In genomic region chr10:78302989-78303854, GRCh38 we compare ENCODE assay signal across 8 cellular contexts.
A peak's percentile ranks its signal among the peaks of the same experiment; 100 is the strongest.
DNase-seq lines count a peak whose midpoint lies in the region; ATAC-seq and TF ChIP-seq lines count a peak whose summit lies in the region.

No MANE protein-coding gene starts in this region.

- H4K20me1 ChIP-seq in H9 (ENCODE audit: control insufficient read depth, insufficient read depth, insufficient read length) = no peaks in the 10 kb centered on the region
- H4K20me1 ChIP-seq in Loucy (ENCODE audit: insufficient read depth, low read length, poor library complexity, severe bottlenecking) = no peaks in the 10 kb centered on the region

- no peak overlapping the region for H3K56ac ChIP-seq in H9 (ENCODE audit: insufficient read length, low read depth, low read length)

- H3T11ph ChIP-seq in H9 (ENCODE audit: low read length) = no peak overlapping the region

- H3K4me1 Mint-ChIP-seq in H9 = peaks cover 29 to 31% of the 10 kb centered on the region in 2 experiments

- no peak overlapping the region for H2AK5ac ChIP-seq in H9 (ENCODE audit: insufficient read length, low read length)
- H2AK5ac ChIP-seq in neuronal stem cell (ENCODE audit: low read depth, low read length) = peak overlapping the region; percentile 96

- H3K23me2 ChIP-seq in H9 (ENCODE audit: insufficient read length, low read depth, low read length, poor library complexity, severe bottlenecking) = no peaks in the 10 kb centered on the region

- H3K14ac ChIP-seq in H9 (ENCODE audit: insufficient read depth, low read length) (peak overlapping the region; percentile 66; the same call in 1 of the 2 replicates), neuronal stem cell (ENCODE audit: low read length) (peak overlapping the region; percentile 73)

- no peaks in the 10 kb centered on the region for H3K79me1 ChIP-seq in H9 (ENCODE audit: insufficient read depth, low read depth, low read length, poor library complexity, severe bottlenecking)
- H3K79me1 ChIP-seq in neuronal stem cell (ENCODE audit: low read depth, low read length) = no peaks in the 10 kb centered on the region

- H4K91ac ChIP-seq in H9 (ENCODE audit: insufficient read length, low read depth, low read length) = no peak overlapping the region
- peak overlapping the region; percentile 59 for H4K91ac ChIP-seq in neuronal stem cell (ENCODE audit: low read depth, low read length, poor library complexity)

- H2BK20ac ChIP-seq in H9 (ENCODE audit: low read depth, low read length, poor library complexity, severe bottlenecking) = no peak overlapping the region

- H3K27ac ChIP-seq in H9 (ENCODE audit: insufficient read length, low read depth, low read length) (no peak overlapping the region), RWPE2 (ENCODE audit: poor library complexity, severe bottlenecking) (no peak overlapping the region), neuronal stem cell (replicated peaks; ENCODE audit: low read length) (peak overlapping the region; percentile 73), subcutaneous abdominal adipose tissue (ENCODE audit: low read depth, low read length) (peak overlapping the region; percentile 67)

- no peak overlapping the region for H2BK15ac ChIP-seq in H9 (ENCODE audit: low read depth, low read length)
- peak overlapping the region; percentile 92 for H2BK15ac ChIP-seq in neuronal stem cell (ENCODE audit: low read length)

- peak overlapping the region; percentile 82 to 84 for H3K4me3 Mint-ChIP-seq in H9

- H2BK120ac ChIP-seq in H9 (ENCODE audit: low read depth, low read length, poor library complexity, severe bottlenecking) = no peak overlapping the region
- H2BK120ac ChIP-seq in neuronal stem cell (ENCODE audit: low read depth, low read length) = peak overlapping the region; percentile 47

- H3K4me2 ChIP-seq in H9 (ENCODE audit: insufficient read depth, insufficient read length, low read length) (peak overlapping the region; percentile 70), Loucy (ENCODE audit: low read depth, low read length, poor library complexity, severe bottlenecking) (peak overlapping the region; percentile 94), neuronal stem cell (ENCODE audit: insufficient read depth, low read length, poor library complexity, severe bottlenecking) (peak overlapping the region; percentile 81)

- no peak overlapping the region for H4K5ac ChIP-seq in H9 (ENCODE audit: insufficient read length, low read depth, low read length)

- peak overlapping the region; percentile 84 to 95 (median 88) for H3K27ac Mint-ChIP-seq in H9

- H4K8ac ChIP-seq in H9 (replicated peaks; ENCODE audit: insufficient read length, low read depth, low read length) (no peak overlapping the region), neuronal stem cell (ENCODE audit: low read depth, low read length) (peak overlapping the region; percentile 88)

- H3K9me3 ChIP-seq in H9 (ENCODE audit: control insufficient read depth, low read depth, low read length) (no peaks in the 10 kb centered on the region), Loucy (ENCODE audit: insufficient read depth, low read depth, low read length) (no peaks in the 10 kb centered on the region), RWPE2 (ENCODE audit: severe bottlenecking) (no peaks in the 10 kb centered on the region), neuronal stem cell (replicated peaks in 1 of 2; ENCODE audit: control insufficient read depth in 2 of 2, insufficient read depth in 1 of 2, low read depth in 1 of 2, low read length in 2 of 2) (no peaks in the 10 kb centered on the region), subcutaneous abdominal adipose tissue (ENCODE audit: control insufficient read depth in 5 of 5, low read length in 5 of 5) (peaks cover 0 to 5% (median 4%) of the 10 kb centered on the region in 5 donors)

- peak; percentile 98 for DNase-seq in GDM1 (lab: John Stamatoyannopoulos, UW)
- DNase-seq in H9 = peak; percentile 95
- DNase-seq in RWPE2 (ENCODE audit: low spot score) = peak; percentile 83
- DNase-seq in activated effector memory CD4-positive, alpha-beta T cell treated with anti-CD3 and anti-CD28 coated beads, Interleukin-2, amount 50 U/mL, for 16 hours = peak; percentile 99
- peak; percentile 92 to 97 for DNase-seq in foreskin fibroblast
- peak; percentile 98 for DNase-seq in neuronal stem cell (ENCODE audit: low spot score)

- H3K23ac ChIP-seq in H9 (ENCODE audit: insufficient read length, low read depth, low read length) (no peak overlapping the region), neuronal stem cell (ENCODE audit: low read depth, low read length, poor library complexity) (peak overlapping the region; percentile 99)

- no peaks in the 10 kb centered on the region for H3K9me2 ChIP-seq in Loucy (replicated peaks; ENCODE audit: low read depth, low read length)

- WGBS in H9 (ENCODE audit: extremely low coverage, insufficient read length, low lambda C conversion rate) = no CpG with 5 or more reads among the region's 81 CpGs
- no CpG with 5 or more reads among the region's 81 CpGs for WGBS in neuronal stem cell (ENCODE audit: extremely low coverage in 2 of 2, insufficient read length in 2 of 2, insufficient replicate concordance in 1 of 2), 2 donors

- H3F3A ChIP-seq in Loucy (ENCODE audit: low read depth) = peaks cover 3% of the 10 kb centered on the region; the same call in 1 of the 2 replicates

- H3K18ac ChIP-seq in H9 (ENCODE audit: insufficient read length, low read depth, low read length) (peak overlapping the region; percentile 59), neuronal stem cell (ENCODE audit: low read length) (peak overlapping the region; percentile 95)

- no peaks in the 10 kb centered on the region for H3K36me3 Mint-ChIP-seq in H9 (ENCODE audit: insufficient read depth in 1 of 3, low read depth in 3 of 3)

- peak overlapping the region; percentile 78 for H3K4me3 ChIP-seq in Loucy (ENCODE audit: low read length, poor library complexity, severe bottlenecking)
- H3K4me3 ChIP-seq in RWPE2 (ENCODE audit: severe bottlenecking) = peak overlapping the region; percentile 44
- H3K4me3 ChIP-seq in foreskin fibroblast (ENCODE audit: low read depth in 1 of 2, low read length in 2 of 2) = peak overlapping the region; percentile 57 to 70
- peak overlapping the region; percentile 51 to 77 for H3K4me3 ChIP-seq in neuronal stem cell (ENCODE audit: low read length in 2 of 2)
- H3K4me3 ChIP-seq in subcutaneous abdominal adipose tissue (ENCODE audit: low read depth in 1 of 5, low read length in 5 of 5) = peak overlapping the region; percentile 65 to 82 (median 79)

- H3K27me3 ChIP-seq in H9 (ENCODE audit: insufficient read depth, low read length) (no peaks in the 10 kb centered on the region), Loucy (ENCODE audit: insufficient read depth, low read length, poor library complexity, severe bottlenecking) (no peaks in the 10 kb centered on the region), RWPE2 (ENCODE audit: insufficient read depth, poor library complexity, severe bottlenecking) (peaks cover 20% of the 10 kb centered on the region), neuronal stem cell (ENCODE audit: control insufficient read depth in 3 of 3, insufficient read depth in 3 of 3, low read depth in 1 of 3, low read length in 3 of 3) (no peaks in the 10 kb centered on the region), subcutaneous abdominal adipose tissue (ENCODE audit: control insufficient read depth in 5 of 5, insufficient read depth in 4 of 5, low read length in 5 of 5) (no peaks in the 10 kb centered on the region)

- H3K36me3 ChIP-seq in Loucy (ENCODE audit: insufficient read depth, low read length) (no peaks in the 10 kb centered on the region), RWPE2 (ENCODE audit: low read depth) (no peaks in the 10 kb centered on the region), neuronal stem cell (replicated peaks in 1 of 2; ENCODE audit: control insufficient read depth in 2 of 2, insufficient read depth in 2 of 2, low read length in 2 of 2) (no peaks in the 10 kb centered on the region), subcutaneous abdominal adipose tissue (ENCODE audit: control insufficient read depth in 5 of 5, insufficient read depth in 5 of 5, low read length in 5 of 5) (no peaks in the 10 kb centered on the region)

- H3K4ac ChIP-seq in H9 (ENCODE audit: low read depth, low read length) = no peak overlapping the region
- H3K4ac ChIP-seq in neuronal stem cell (ENCODE audit: low read length) = peak overlapping the region; percentile 81

- H2BK12ac ChIP-seq in H9 (ENCODE audit: insufficient read length, low read depth, low read length) (no peak overlapping the region), neuronal stem cell (ENCODE audit: low read length) (peak overlapping the region; percentile 76)

- peaks cover 2% of the 10 kb centered on the region; the same call in 1 of the 2 replicates for H3K4me1 ChIP-seq in H9 (ENCODE audit: insufficient read depth, low read length)
- peaks cover 24% of the 10 kb centered on the region for H3K4me1 ChIP-seq in Loucy (ENCODE audit: insufficient read depth, low read length, poor library complexity, severe bottlenecking)
- H3K4me1 ChIP-seq in RWPE2 (ENCODE audit: insufficient read depth, poor library complexity, severe bottlenecking) = peaks cover 4% of the 10 kb centered on the region
- peaks cover 9 to 10% of the 10 kb centered on the region in 2 donors for H3K4me1 ChIP-seq in neuronal stem cell (ENCODE audit: control insufficient read depth in 2 of 2, insufficient read depth in 1 of 2, low read depth in 1 of 2, low read length in 2 of 2)
- H3K4me1 ChIP-seq in subcutaneous abdominal adipose tissue (ENCODE audit: control insufficient read depth in 5 of 5, insufficient read depth in 5 of 5, low read length in 5 of 5) = peaks cover 6 to 26% (median 14%) of the 10 kb centered on the region in 5 donors

- TF ChIP-seq CTCF in H9 (conservative IDR thresholded peaks at IDR 0.05) = peak; percentile 75
- peak; percentile 62 for TF ChIP-seq CTCF in Loucy (conservative IDR thresholded peaks at IDR 0.05; ENCODE audit: low read length)
- peak; percentile 82 for TF ChIP-seq CTCF in RWPE2 (IDR thresholded peaks at IDR 0.05; ENCODE audit: poor library complexity, severe bottlenecking)
- TF ChIP-seq CTCF in foreskin fibroblast (IDR thresholded peaks at IDR 0.05; ENCODE audit: low read depth, low read length) = peak; percentile 60

- no peaks in the 10 kb centered on the region for H3K79me2 ChIP-seq in H9 (ENCODE audit: insufficient read depth, low read length)
- H3K79me2 ChIP-seq in Loucy (ENCODE audit: insufficient read depth, low read length) = no peaks in the 10 kb centered on the region

- peak; percentile 89 for ATAC-seq in RWPE2 (ENCODE audit: low read depth)

- H2BK5ac ChIP-seq in H9 (ENCODE audit: insufficient read length, low read length) = no peak overlapping the region
- peak overlapping the region; percentile 93 for H2BK5ac ChIP-seq in neuronal stem cell (ENCODE audit: low read length)

- no peaks in the 10 kb centered on the region for H3K9me3 Mint-ChIP-seq in H9

- H3K9ac ChIP-seq in H9 (ENCODE audit: extremely low read depth, insufficient read length, low read length) (peak overlapping the region; percentile 5), Loucy (ENCODE audit: low read depth, low read length, poor library complexity, severe bottlenecking) (peak overlapping the region; percentile 90), neuronal stem cell (ENCODE audit: low read depth, low read length, poor library complexity) (peak overlapping the region; percentile 89), subcutaneous abdominal adipose tissue (ENCODE audit: low read length in 5 of 5) (peak overlapping the region; percentile 63 to 83 (median 80))

- H3K27me3 Mint-ChIP-seq in H9 (ENCODE audit: low read depth) = peaks cover 20% of the 10 kb centered on the region

- H2AFZ ChIP-seq in H9 (ENCODE audit: low read length) (no peak overlapping the region), Loucy (ENCODE audit: low read length) (peak overlapping the region; percentile 76), neuronal stem cell (ENCODE audit: low read length) (peak overlapping the region; percentile 88)

Comparison
In these comparisons a context has a peak if more than half of its experiments do, and no peak if none do; other contexts are left out.
1. H3K27ac ChIP-seq: peak in neuronal stem cell (single experiment) and subcutaneous abdominal adipose tissue (single experiment); none in H9 (single experiment) and RWPE2 (single experiment).
2. H3K9ac ChIP-seq: peak in every context shown above with its lines; median percentile 90 in Loucy; 89 in neuronal stem cell; 80 in subcutaneous abdominal adipose tissue; 5 in H9.
3. Peak in every context shown above with its lines, with median percentiles within 50 percentile points of each other: DNase-seq, H3K4me2 ChIP-seq, CTCF ChIP-seq and H3K4me3 ChIP-seq.